ENCODE assay signal across 15 cellular contexts in genomic region chrX:119382606-119383005, GRCh38.
"Had no signal": no experiment of that assay in that cellular context is flagged by ENCODE, and none has a peak within 500 bp of the region (broad histone marks: within the 10 kb centered on the region; RNA-seq: fewer than 3 reads in every experiment).

No MANE protein-coding gene starts in this region.

- ATAC-seq: esophagus mucosa; heart left ventricle; left colon; naive thymus-derived CD4-positive, alpha-beta T cell; pancreas; right cardiac atrium had no signal

- H3K36me3 ChIP-seq: heart left ventricle, pancreas had no signal

- H3K9me3 ChIP-seq: heart left ventricle, pancreas had no signal

- H3K27ac Mint-ChIP-seq: naive thymus-derived CD4-positive, alpha-beta T cell; progenitor cell of endocrine pancreas had no signal

- H3K4me1 ChIP-seq: heart left ventricle, pancreas had no signal

- H3K4me1 Mint-ChIP-seq: naive thymus-derived CD4-positive, alpha-beta T cell; neural crest cell had no signal

- H3K36me3 Mint-ChIP-seq: naive thymus-derived CD4-positive, alpha-beta T cell had no signal

- H3K4me3 ChIP-seq: heart left ventricle, pancreas, smooth muscle cell had no signal

- H3K27me3 Mint-ChIP-seq: progenitor cell of endocrine pancreas had no signal

- H3K27me3 ChIP-seq: pancreas had no signal

- H3K9me3 Mint-ChIP-seq: naive thymus-derived CD4-positive, alpha-beta T cell had no signal

- DNase-seq: effector memory CD4-positive, alpha-beta T cell; heart left ventricle; hippocampal formation; left colon; naive thymus-derived CD4-positive, alpha-beta T cell; nucleus accumbens; pancreas; right cardiac atrium; stimulated activated CD4-positive, alpha-beta T cell treated with anti-CD3 and anti-CD28 coated beads, Interleukin-2, amount 100 ng/mL, for 48 hours; stimulated activated naive CD4-positive, alpha-beta T cell treated with Interleukin-2 at 50 U/mL for 16 hours; trophoblast cell had no signal

- H3K27ac ChIP-seq: heart left ventricle, pancreas had no signal

- H3K4me2 ChIP-seq: smooth muscle cell had no signal

- H3K4me3 Mint-ChIP-seq: naive thymus-derived CD4-positive, alpha-beta T cell; neural crest cell had no signal
